Comparison of ENCODE assay signal across 24 cellular contexts in the genomic region with DNA sequence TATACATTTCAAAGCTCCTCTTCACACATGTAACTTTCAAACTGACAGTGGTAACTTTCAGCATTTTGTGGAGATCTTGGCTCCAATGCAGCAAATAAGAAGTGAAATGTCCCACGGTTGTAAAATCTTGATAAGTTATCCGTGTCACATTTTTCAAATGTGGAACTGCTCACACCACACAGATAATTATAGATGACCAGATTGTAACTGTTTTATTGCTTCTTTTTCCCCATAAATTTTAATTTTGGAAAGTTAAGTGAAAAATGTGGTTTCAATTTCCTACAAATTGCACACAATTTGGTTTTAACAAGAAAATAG.
DNase-seq lines count a peak whose midpoint lies in the region; ATAC-seq lines count a peak whose summit lies in the region.
"Had no signal": no experiment of that assay in that cellular context is flagged by ENCODE, and none has a peak within 500 bp of the region (broad histone marks: within the 10 kb centered on the region; RNA-seq: fewer than 3 reads in every experiment).

No MANE protein-coding gene starts in this region.

- peaks cover 70 to 91% (median 85%) of the 10 kb centered on the region in 3 donors for H3K4me1 Mint-ChIP-seq in naive B cell

- peaks cover 0 to 7% of the 10 kb centered on the region in 2 donors for H3K36me3 Mint-ChIP-seq in naive B cell
- H3K36me3 Mint-ChIP-seq: activated CD4-positive, alpha-beta memory T cell treated with anti-CD3 and anti-CD28 coated beads for 36 hours; CD4-positive, CD25-positive, alpha-beta regulatory T cell had no signal

- peak overlapping the region; percentile 76 for H3K9ac ChIP-seq in BLaER1

- no peaks in the 10 kb centered on the region for H3K9me3 ChIP-seq in BLaER1
- no peaks in the 10 kb centered on the region for H3K9me3 ChIP-seq in SJCRH30 (replicated peaks)
- H3K9me3 ChIP-seq: ascending aorta, lower lobe of right lung had no signal

- H3K4me2 ChIP-seq in BLaER1, result peak overlapping the region; percentile 83

- H3K4me1 ChIP-seq in BLaER1 (peaks cover 100% of the 10 kb centered on the region), SJCRH30 (peaks cover 22% of the 10 kb centered on the region)
- H3K4me1 ChIP-seq: lower lobe of right lung had no signal

- H3K27ac ChIP-seq in BLaER1 (peak overlapping the region; percentile 95), SJCRH30 (peak overlapping the region; percentile 64)
- H3K27ac ChIP-seq: lower lobe of right lung had no signal

- no peaks in the 10 kb centered on the region for H3K9me3 Mint-ChIP-seq in naive B cell
- H3K9me3 Mint-ChIP-seq: activated CD4-positive, alpha-beta memory T cell treated with anti-CD3 and anti-CD28 coated beads for 36 hours; central memory CD8-positive, alpha-beta T cell had no signal

- ATAC-seq in GM19463 (IDR thresholded peaks at IDR 0.05; ENCODE audit: unreplicated experiment), result peak; percentile 4
- ATAC-seq in naive B cell (ENCODE audit: low read depth in 2 of 2), result peak; percentile 25 to 38
- ATAC-seq in HG03175 (IDR thresholded peaks at IDR 0.05; ENCODE audit: unreplicated experiment), result no peak
- ATAC-seq: lower lobe of right lung had no signal

- H3K4me3 Mint-ChIP-seq in naive B cell, result peak overlapping the region; percentile 71 to 90 (median 82)
- H3K4me3 Mint-ChIP-seq: activated CD4-positive, alpha-beta memory T cell treated with anti-CD3 and anti-CD28 coated beads for 36 hours; CD4-positive, CD25-positive, alpha-beta regulatory T cell; central memory CD8-positive, alpha-beta T cell had no signal

- H3K27ac Mint-ChIP-seq in naive B cell, result peak overlapping the region; percentile 87 to 96 (median 94)
- H3K27ac Mint-ChIP-seq: activated CD4-positive, alpha-beta memory T cell treated with anti-CD3 and anti-CD28 coated beads for 36 hours; CD4-positive, CD25-positive, alpha-beta regulatory T cell had no signal

- H3K27me3 ChIP-seq in BLaER1, result no peaks in the 10 kb centered on the region
- no peaks in the 10 kb centered on the region for H3K27me3 ChIP-seq in SJCRH30
- H3K27me3 ChIP-seq: ascending aorta had no signal

- H3K27me3 Mint-ChIP-seq in naive B cell, result no peaks in the 10 kb centered on the region

- DNase-seq in SJCRH30 (no peak), naive B cell (no peak), DMS79 treated with DMSO at 0.1 percent for 48 hours (lab: John Stamatoyannopoulos, UW) (no peak), DMS53 treated with DMSO at 0.1 percent for 48 hours (lab: John Stamatoyannopoulos, UW; ENCODE audit: unreplicated experiment) (no peak)
- DNase-seq in activated naive CD4-positive, alpha-beta T cell (lab: John Stamatoyannopoulos, UW), result no peak
- DNase-seq: ACHN; activated CD4-positive, alpha-beta memory T cell treated with anti-CD3 and anti-CD28 coated beads for 36 hours; activated naive CD4-positive, alpha-beta T cell treated with Interleukin-2 at 50 U/mL for 16 hours; CD4-positive, CD25-positive, alpha-beta regulatory T cell; DMS 273 treated with DMSO at 0.1 percent for 48 hours; GF-D8; kidney; lower lobe of right lung; NCI-H1694; NCI-H2171 treated with DMSO at 0.1 percent for 48 hours; nucleus accumbens; retina; SHP77 treated with DMSO at 0.1 percent for 48 hours; stimulated activated CD4-positive, alpha-beta T cell treated with anti-CD3 and anti-CD28 coated beads, Interleukin-4, amount 100 ng/mL, for 4 hours had no signal

- H4K20me1 ChIP-seq in BLaER1, result no peaks in the 10 kb centered on the region; the same call in 1 of the 2 replicates

- peaks cover 59% of the 10 kb centered on the region for H3K36me3 ChIP-seq in BLaER1
- H3K36me3 ChIP-seq in SJCRH30, result no peaks in the 10 kb centered on the region
- H3K36me3 ChIP-seq: ascending aorta, lower lobe of right lung had no signal

- H3K4me3 ChIP-seq in BLaER1 (peak overlapping the region; percentile 46), SJCRH30 (no peak overlapping the region)
- H3K4me3 ChIP-seq: ascending aorta, lower lobe of right lung had no signal
